Comparison of ENCODE assay signal across 16 cellular contexts in genomic region chr11:87972133-87972532, GRCh38.
DNase-seq lines count a peak whose midpoint lies in the region; ATAC-seq, FAIRE-seq and TF ChIP-seq lines count a peak whose summit lies in the region.
"Had no signal": no experiment of that assay in that cellular context is flagged by ENCODE, and none has a peak within 500 bp of the region (broad histone marks: within the 10 kb centered on the region; RNA-seq: fewer than 3 reads in every experiment).

No MANE protein-coding gene starts in this region.

- no peaks in the 10 kb centered on the region for H3K36me3 ChIP-seq in GM23338 (ENCODE audit: insufficient read depth)
- H3K36me3 ChIP-seq: MG63, Peyer's patch had no signal

- no peaks in the 10 kb centered on the region for H3K79me2 ChIP-seq in GM23338 (replicated peaks; ENCODE audit: insufficient read depth)

- peaks cover 37% of the 10 kb centered on the region for H3K4me1 Mint-ChIP-seq in GM23338
- no peaks in the 10 kb centered on the region for H3K4me1 Mint-ChIP-seq in activated CD4-positive, alpha-beta T cell treated with anti-CD3 and anti-CD28 coated beads for 36 hours
- H3K4me1 Mint-ChIP-seq: activated T-helper 17 cell treated with anti-CD3 and anti-CD28 coated beads, Interleukin-2, amount 50 U/mL, for 72 hours had no signal

- no peaks in the 10 kb centered on the region for H3K27me3 ChIP-seq in GM23338 (ENCODE audit: insufficient read depth)
- H3K27me3 ChIP-seq: MG63, Peyer's patch had no signal

- peaks cover 26% of the 10 kb centered on the region for H3K4me1 ChIP-seq in GM23338 (ENCODE audit: insufficient read depth)
- H3K4me1 ChIP-seq: Peyer's patch had no signal

- peaks cover 11% of the 10 kb centered on the region; the same call in 1 of the 2 replicates for H3K9me2 ChIP-seq in GM23338 (ENCODE audit: insufficient read depth)

- DNase-seq in GM12892 (ENCODE audit: insufficient read length): no peak
- DNase-seq in GM23338 (ENCODE audit: low spot score): no peak
- no peak for DNase-seq in ureter (ENCODE audit: low spot score)
- no peak for DNase-seq in stimulated activated CD4-positive, alpha-beta T cell treated with anti-CD3 and anti-CD28 coated beads, Interleukin-4, amount 100 ng/mL, for 24 hours
- no peak for DNase-seq in activated CD4-positive, alpha-beta T cell treated with anti-CD3 and anti-CD28 coated beads for 36 hours
- DNase-seq: activated CD8-positive, alpha-beta T cell treated with anti-CD3 and anti-CD28 coated beads for 36 hours; left cardiac atrium; MG63; NCI-H2081; Peyer's patch had no signal

- H4K20me1 ChIP-seq in GM23338 (replicated peaks; ENCODE audit: insufficient read depth): no peaks in the 10 kb centered on the region

- H3K27ac ChIP-seq in GM23338 (ENCODE audit: low read depth): no peak overlapping the region
- H3K27ac ChIP-seq: Peyer's patch had no signal

- H3K27me3 Mint-ChIP-seq in GM23338 (ENCODE audit: insufficient read depth, low read depth, poor library complexity): peaks cover 2% of the 10 kb centered on the region
- peaks cover 10% of the 10 kb centered on the region for H3K27me3 Mint-ChIP-seq in activated CD4-positive, alpha-beta T cell treated with anti-CD3 and anti-CD28 coated beads for 36 hours
- H3K27me3 Mint-ChIP-seq: activated T-helper 17 cell treated with anti-CD3 and anti-CD28 coated beads, Interleukin-2, amount 50 U/mL, for 72 hours had no signal

- CTCF ChIA-PET in activated CD4-positive, alpha-beta T cell treated with anti-CD3 and anti-CD28 coated beads for 36 hours (lab: Charles Lee): interaction anchor here (0.9 to 1.5 kb wide), 3 partner anchors 33 to 44 kb away, joined by 3 to 4 read pairs (median 3); no protein-coding TSS in a partner anchor

- POLR2A ChIA-PET in activated CD4-positive, alpha-beta T cell treated with anti-CD3 and anti-CD28 coated beads for 36 hours (lab: Charles Lee): no interaction called here

- intact Hi-C loops in activated CD4-positive, alpha-beta T cell treated with anti-CD3 and anti-CD28 coated beads for 36 hours (cut with DNase I, micrococcal nuclease): no loop called here

- H2AFZ ChIP-seq in GM23338: no peak overlapping the region

- no peak for TF ChIP-seq CTCF in GM23338 (conservative IDR thresholded peaks at IDR 0.05; ENCODE audit: low read depth in 2 of 2)

- H3K4me3 Mint-ChIP-seq in GM23338: no peak overlapping the region
- H3K4me3 Mint-ChIP-seq in activated CD4-positive, alpha-beta T cell treated with anti-CD3 and anti-CD28 coated beads for 36 hours: no peak overlapping the region
- H3K4me3 Mint-ChIP-seq: activated CD8-positive, alpha-beta T cell treated with anti-CD3 and anti-CD28 coated beads for 36 hours; activated T-helper 17 cell treated with anti-CD3 and anti-CD28 coated beads, Interleukin-2, amount 50 U/mL, for 72 hours had no signal

- 0 out of 3 replicates have a peak, but pooled peaks cover 4% of the 10 kb centered on the region for H3K36me3 Mint-ChIP-seq in GM23338 (ENCODE audit: low read depth)
- H3K36me3 Mint-ChIP-seq in activated CD4-positive, alpha-beta T cell treated with anti-CD3 and anti-CD28 coated beads for 36 hours (ENCODE audit: low read depth): no peaks in the 10 kb centered on the region

- TF ChIP-seq POLR2A in GM12892 (IDR thresholded peaks at IDR 0.05; ENCODE audit: low read depth, low read length): no peak

- H3K9me3 Mint-ChIP-seq in GM23338: no peaks in the 10 kb centered on the region; the same call in 2 of the 3 replicates
- no peaks in the 10 kb centered on the region for H3K9me3 Mint-ChIP-seq in activated CD4-positive, alpha-beta T cell treated with anti-CD3 and anti-CD28 coated beads for 36 hours (ENCODE audit: low read depth)
- H3K9me3 Mint-ChIP-seq: activated CD8-positive, alpha-beta T cell treated with anti-CD3 and anti-CD28 coated beads for 36 hours; activated T-helper 17 cell treated with anti-CD3 and anti-CD28 coated beads, Interleukin-2, amount 50 U/mL, for 72 hours had no signal

- no peak overlapping the region for H3K4me3 ChIP-seq in GM23338
- H3K4me3 ChIP-seq: MG63, Peyer's patch had no signal

- H3K27ac Mint-ChIP-seq in GM23338: no peak overlapping the region
- no peak overlapping the region for H3K27ac Mint-ChIP-seq in activated CD4-positive, alpha-beta T cell treated with anti-CD3 and anti-CD28 coated beads for 36 hours
- H3K27ac Mint-ChIP-seq: activated CD8-positive, alpha-beta T cell treated with anti-CD3 and anti-CD28 coated beads for 36 hours; activated T-helper 17 cell treated with anti-CD3 and anti-CD28 coated beads, Interleukin-2, amount 50 U/mL, for 72 hours had no signal

- no peaks in the 10 kb centered on the region for H3F3A ChIP-seq in GM23338 (replicated peaks; ENCODE audit: low read depth)

- H3K4me2 ChIP-seq in GM23338: 0 out of 2 replicates have a peak overlapping the region, but pooled peaks have one; percentile 23

- FAIRE-seq in GM12892 (lab: Jason Lieb, UNC): peak; percentile 77
- FAIRE-seq: endometrium, H1 had no signal

- ATAC-seq in GM19328 (IDR thresholded peaks at IDR 0.05; ENCODE audit: unreplicated experiment) (peak; percentile 57), GM23338 (no peak), HG03439 (IDR thresholded peaks at IDR 0.05; ENCODE audit: unreplicated experiment) (peak; percentile 75), GM21786 (IDR thresholded peaks at IDR 0.05; ENCODE audit: unreplicated experiment) (no peak)
- ATAC-seq in activated CD4-positive, alpha-beta T cell treated with anti-CD3 and anti-CD28 coated beads for 36 hours: no peak
- ATAC-seq: activated CD8-positive, alpha-beta T cell treated with anti-CD3 and anti-CD28 coated beads for 36 hours; activated T-helper 17 cell treated with anti-CD3 and anti-CD28 coated beads, Interleukin-2, amount 50 U/mL, for 72 hours; left cardiac atrium had no signal

TF ChIP-seq in GM23338, 12 proteins besides CTCF, POLR2A, EP300 and RAD21 (continues in another document):
- TF ChIP-seq ZNF331 (CRISPR knock-in tag; IDR thresholded peaks at IDR 0.05; ENCODE audit: low read depth) (no peak), ETS1 (IDR thresholded peaks at IDR 0.05) (no peak), STAT1 (IDR thresholded peaks at IDR 0.05; ENCODE audit: unreplicated experiment) (no peak)

Comparison
In these comparisons a context has a peak if more than half of its experiments do, and no peak if none do; other contexts are left out.
1. ATAC-seq: peak in GM19328 (single experiment) and HG03439 (single experiment); none in GM23338 (single experiment), GM21786 (single experiment) and activated CD4-positive, alpha-beta T cell treated with anti-CD3 and anti-CD28 coated beads for 36 hours (single experiment).